In the genomic region with DNA sequence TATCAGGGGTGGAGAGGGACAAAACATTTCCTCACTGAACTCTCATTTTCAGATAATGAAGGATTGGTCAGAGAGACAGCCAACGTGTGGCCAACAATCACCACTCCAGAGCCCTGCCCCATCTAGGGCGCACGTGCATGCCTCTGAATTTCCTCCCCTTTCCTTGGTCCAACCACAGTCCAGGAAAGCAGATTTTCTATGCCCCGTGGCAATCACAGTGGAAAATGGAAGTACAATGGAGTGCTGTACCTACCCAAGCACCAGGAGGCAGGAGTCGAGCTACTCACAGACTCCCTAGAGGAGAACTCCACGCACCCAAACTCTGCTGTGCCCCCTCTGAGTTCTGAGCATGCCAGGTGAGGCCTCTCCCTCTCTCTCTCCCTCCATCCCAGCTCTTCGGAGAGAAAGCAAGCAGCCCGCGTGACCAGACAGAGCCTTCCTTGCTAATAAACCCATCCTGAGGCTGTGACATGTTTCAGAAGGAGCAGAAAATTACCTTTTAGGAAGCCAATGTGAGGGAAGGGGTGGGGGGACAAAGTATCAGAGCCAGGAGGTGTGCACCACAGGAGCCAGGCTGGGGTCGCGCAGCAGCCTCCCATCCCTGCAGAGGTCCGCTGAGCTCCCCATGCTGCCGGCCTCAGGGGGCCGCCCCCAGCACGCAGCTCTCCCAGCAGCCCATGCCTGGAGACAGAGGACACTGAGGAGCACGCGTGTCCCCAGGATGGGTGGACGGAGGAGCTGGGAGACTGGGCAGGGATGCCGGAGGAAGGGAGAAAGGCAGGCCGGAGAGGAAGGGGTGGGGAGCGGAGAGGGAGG, we compare ENCODE assay signal across 15 cellular contexts.
DNase-seq lines count a peak whose midpoint lies in the region; ATAC-seq and TF ChIP-seq lines count a peak whose summit lies in the region.
"Had no signal": no experiment of that assay in that cellular context is flagged by ENCODE, and none has a peak within 500 bp of the region (broad histone marks: within the 10 kb centered on the region; RNA-seq: fewer than 3 reads in every experiment).

No MANE protein-coding gene starts in this region.

- H3K4me3 ChIP-seq in CD4-positive, alpha-beta memory T cell (ENCODE audit: low read length in 2 of 2): no peak overlapping the region
- no peak overlapping the region for H3K4me3 ChIP-seq in IMR-90 (ENCODE audit: insufficient read depth, low read depth, low read length)
- H3K4me3 ChIP-seq: hepatocyte, lung, ovary, SJCRH30 had no signal

- no peak overlapping the region; the same call in 1 of the 2 replicates for H3K14ac ChIP-seq in IMR-90 (replicated peaks; ENCODE audit: low read depth, low read length)

- H3K9me3 Mint-ChIP-seq in CD4-positive, alpha-beta memory T cell: no peaks in the 10 kb centered on the region
- H3K9me3 Mint-ChIP-seq in activated T-helper 1 cell treated with anti-CD3 and anti-CD28 coated beads, Interleukin-12 subunit alpha, Interleukin-12 subunit beta, Interleukin-2, Interleukin-4 antibody, amounts not matched to agents 30 ng/mL and 10 ng/mL and 1 ng/mL, durations not matched to agents 14 hours and 24 hours and 36 hours: no peaks in the 10 kb centered on the region
- H3K9me3 Mint-ChIP-seq in immature natural killer cell: no peaks in the 10 kb centered on the region
- H3K9me3 Mint-ChIP-seq: H9 had no signal

- dilution Hi-C loops in IMR-90 (cut with HindIII; ENCODE audit: low sequenced_read_pairs, unreplicated experiment): no loop called here

- peak overlapping the region; percentile 59 to 98 (median 96) for H3K27ac Mint-ChIP-seq in CD4-positive, alpha-beta memory T cell
- H3K27ac Mint-ChIP-seq in activated T-helper 1 cell treated with anti-CD3 and anti-CD28 coated beads, Interleukin-12 subunit alpha, Interleukin-12 subunit beta, Interleukin-2, Interleukin-4 antibody, amounts not matched to agents 30 ng/mL and 10 ng/mL and 1 ng/mL, durations not matched to agents 14 hours and 24 hours and 36 hours: peak overlapping the region; percentile 99
- H3K27ac Mint-ChIP-seq in immature natural killer cell: peak overlapping the region; percentile 92 to 98 (median 95)
- H3K27ac Mint-ChIP-seq: H9 had no signal

- no peak overlapping the region for H3K4ac ChIP-seq in IMR-90 (ENCODE audit: low read depth, low read length)

- no peaks in the 10 kb centered on the region for H3K27me3 Mint-ChIP-seq in CD4-positive, alpha-beta memory T cell
- peaks cover 3% of the 10 kb centered on the region for H3K27me3 Mint-ChIP-seq in activated T-helper 1 cell treated with anti-CD3 and anti-CD28 coated beads, Interleukin-12 subunit alpha, Interleukin-12 subunit beta, Interleukin-2, Interleukin-4 antibody, amounts not matched to agents 30 ng/mL and 10 ng/mL and 1 ng/mL, durations not matched to agents 14 hours and 24 hours and 36 hours (ENCODE audit: insufficient read depth)
- H3K27me3 Mint-ChIP-seq in immature natural killer cell (ENCODE audit: low read depth in 3 of 3): peaks cover 4 to 10% (median 7%) of the 10 kb centered on the region in 3 donors

- BruUV-seq in IMR-90 (replicated peaks; lab: Mats Ljungman, UMichigan): no TSS peak

- intact Hi-C loops in CD4-positive, alpha-beta memory T cell (cut with micrococcal nuclease): loop anchor here (2.0 to 5.0 kb wide), 2 partner anchors 55 to 103 kb away; a partner anchor contains a TSS
- intact Hi-C loops in IMR-90 (cut with micrococcal nuclease): no loop called here
- intact Hi-C loops in activated T-helper 1 cell treated with anti-CD3 and anti-CD28 coated beads, Interleukin-12 subunit alpha, Interleukin-12 subunit beta, Interleukin-2, Interleukin-4 antibody, amounts not matched to agents 30 ng/mL and 10 ng/mL and 1 ng/mL, durations not matched to agents 14 hours and 24 hours and 36 hours (cut with micrococcal nuclease): loop anchor here (2.0 to 10.0 kb wide), 5 partner anchors 180 to 635 kb away; a partner anchor contains a TSS

- no peak overlapping the region for H3K23ac ChIP-seq in IMR-90 (ENCODE audit: low read depth, low read length)

- 78% methylated on average over 4 of the region's 21 CpGs; no CpG with 5 or more reads in 1 of the 2 experiments for WGBS in IMR-90 (ENCODE audit: extremely low coverage in 2 of 2, insufficient read length in 1 of 2), 2 experiments

- no peak for TF ChIP-seq CTCF in IMR-90 (conservative IDR thresholded peaks at IDR 0.05; ENCODE audit: low read depth, low read length)

- H3K27me3 ChIP-seq in CD4-positive, alpha-beta memory T cell (ENCODE audit: insufficient read depth, low read length): no peaks in the 10 kb centered on the region
- peaks cover 3% of the 10 kb centered on the region; the same call in 1 of the 2 replicates for H3K27me3 ChIP-seq in IMR-90 (ENCODE audit: control insufficient read depth, insufficient read depth, low read length)
- H3K27me3 ChIP-seq: hepatocyte, ovary, SJCRH30 had no signal

- peak overlapping the region; percentile 67 for H2AK9ac ChIP-seq in IMR-90 (replicated peaks; ENCODE audit: low read depth, low read length, poor library complexity)

- in situ Hi-C loops in IMR-90 (cut with MboI; ENCODE audit: low sequenced_read_pairs): no loop called here

- no peaks in the 10 kb centered on the region for H3K9me3 ChIP-seq in CD4-positive, alpha-beta memory T cell (ENCODE audit: control insufficient read depth in 1 of 2, low read length in 2 of 2)
- H3K9me3 ChIP-seq in IMR-90 (ENCODE audit: control insufficient read depth, insufficient read depth, low read length): no peaks in the 10 kb centered on the region
- H3K9me3 ChIP-seq: Caco-2, ovary, SJCRH30 had no signal

- H2BK20ac ChIP-seq in IMR-90 (ENCODE audit: low read depth, low read length): no peak overlapping the region

- POLR2A ChIA-PET in CD4-positive, alpha-beta memory T cell (lab: Charles Lee; ENCODE audit: partially characterized antibody): interaction anchor here (0.8 to 3.5 kb wide), 4 partner anchors 26 to 155 kb away, joined by 3 to 34 read pairs (median 16); a partner anchor contains a TSS
- POLR2A ChIA-PET in IMR-90 (lab: Charles Lee; ENCODE audit: unreplicated experiment): no interaction called here

- H3K36me3 ChIP-seq in CD4-positive, alpha-beta memory T cell (ENCODE audit: insufficient read depth, low read length): no peaks in the 10 kb centered on the region
- peaks cover 2% of the 10 kb centered on the region; the same call in 1 of the 2 replicates for H3K36me3 ChIP-seq in IMR-90 (ENCODE audit: control insufficient read depth, insufficient read depth, low read length)
- H3K36me3 ChIP-seq: ovary, SJCRH30 had no signal

- H2AK5ac ChIP-seq in IMR-90 (ENCODE audit: low read depth, low read length): no peak overlapping the region

- no peak for TF ChIP-seq RAD21 in IMR-90 (IDR thresholded peaks at IDR 0.05; ENCODE audit: low read length)

- H3K4me2 ChIP-seq in IMR-90 (ENCODE audit: low read depth, low read length): no peak overlapping the region
- H3K4me2 ChIP-seq: hepatocyte had no signal

- no peaks in the 10 kb centered on the region for H3K36me3 Mint-ChIP-seq in CD4-positive, alpha-beta memory T cell
- H3K36me3 Mint-ChIP-seq in activated T-helper 1 cell treated with anti-CD3 and anti-CD28 coated beads, Interleukin-12 subunit alpha, Interleukin-12 subunit beta, Interleukin-2, Interleukin-4 antibody, amounts not matched to agents 30 ng/mL and 10 ng/mL and 1 ng/mL, durations not matched to agents 14 hours and 24 hours and 36 hours (ENCODE audit: low read depth): peaks cover 8% of the 10 kb centered on the region
- H3K36me3 Mint-ChIP-seq in immature natural killer cell: no peaks in the 10 kb centered on the region

- peaks cover 16% of the 10 kb centered on the region for H3K9me1 ChIP-seq in IMR-90 (ENCODE audit: insufficient read depth, low read length)

- ATAC-seq in IMR-90 (ENCODE audit: low read depth) (no peak), GM21447 (IDR thresholded peaks at IDR 0.05; ENCODE audit: unreplicated experiment) (no peak), GM19395 (IDR thresholded peaks at IDR 0.05; ENCODE audit: unreplicated experiment) (no peak)

- peak overlapping the region; percentile 60 for H3K27ac ChIP-seq in CD4-positive, alpha-beta memory T cell (ENCODE audit: low read depth, low read length)
- no peak overlapping the region for H3K27ac ChIP-seq in IMR-90 (ENCODE audit: insufficient read depth, low read length)
- H3K27ac ChIP-seq: hepatocyte, SJCRH30 had no signal

- DNase-seq in CD4-positive, alpha-beta memory T cell: no peak
- DNase-seq in IMR-90 (no peak), immature natural killer cell (no peak), H4 (ENCODE audit: low spot score) (no peak)
- DNase-seq in activated T-helper 1 cell treated with anti-CD3 and anti-CD28 coated beads, Interleukin-12 subunit alpha, Interleukin-12 subunit beta, Interleukin-2, Interleukin-4 antibody, amounts not matched to agents 30 ng/mL and 10 ng/mL and 1 ng/mL, durations not matched to agents 14 hours and 24 hours and 36 hours (ENCODE audit: low spot score): no peak
- DNase-seq: aorta, Caco-2, H9, NCI-H82, SJCRH30 had no signal

- peak overlapping the region in 5 of 8 donors; percentile 17 to 93 (median 90) for H3K4me3 Mint-ChIP-seq in CD4-positive, alpha-beta memory T cell
- H3K4me3 Mint-ChIP-seq in activated T-helper 1 cell treated with anti-CD3 and anti-CD28 coated beads, Interleukin-12 subunit alpha, Interleukin-12 subunit beta, Interleukin-2, Interleukin-4 antibody, amounts not matched to agents 30 ng/mL and 10 ng/mL and 1 ng/mL, durations not matched to agents 14 hours and 24 hours and 36 hours: peak overlapping the region; percentile 86
- H3K4me3 Mint-ChIP-seq in immature natural killer cell: peak overlapping the region in 4 of 5 donors; percentile 90 to 98 (median 93)
- H3K4me3 Mint-ChIP-seq: H9 had no signal

- peaks cover 42% of the 10 kb centered on the region for H3K4me1 ChIP-seq in CD4-positive, alpha-beta memory T cell (ENCODE audit: insufficient read depth, low read length)
- peaks cover 6% of the 10 kb centered on the region; the same call in 1 of the 2 replicates for H3K4me1 ChIP-seq in IMR-90 (ENCODE audit: control insufficient read depth, insufficient read depth, low read length)

- peaks cover 8 to 29% of the 10 kb centered on the region in 2 experiments for H3K79me1 ChIP-seq in IMR-90 (ENCODE audit: low read depth in 1 of 2, low read length in 2 of 2)

- H2BK15ac ChIP-seq in IMR-90 (ENCODE audit: low read depth, low read length): no peak overlapping the region

- H2BK5ac ChIP-seq in IMR-90 (ENCODE audit: low read depth, low read length, poor library complexity, severe bottlenecking): no peak overlapping the region

- H2BK120ac ChIP-seq in IMR-90 (ENCODE audit: low read depth, low read length): no peak overlapping the region

- H3K18ac ChIP-seq in IMR-90 (ENCODE audit: low read depth, low read length): no peak overlapping the region

- no peak overlapping the region for H3K56ac ChIP-seq in IMR-90 (ENCODE audit: extremely low read depth, insufficient read depth, low read length)

- H4K5ac ChIP-seq in IMR-90 (ENCODE audit: low read depth, low read length): no peak overlapping the region

- peaks cover 28% of the 10 kb centered on the region for H4K20me1 ChIP-seq in IMR-90 (ENCODE audit: insufficient read depth, low read length)

- H4K91ac ChIP-seq in IMR-90 (ENCODE audit: insufficient read depth, low read depth, low read length): no peak overlapping the region

- H2AFZ ChIP-seq in IMR-90 (replicated peaks; ENCODE audit: low read length, poor library complexity): no peak overlapping the region
- H2AFZ ChIP-seq: hepatocyte had no signal

- no peak overlapping the region for H4K8ac ChIP-seq in IMR-90 (ENCODE audit: low read depth in 2 of 2, low read length in 2 of 2)

- no peak overlapping the region for H3K9ac ChIP-seq in IMR-90 (ENCODE audit: low read depth, low read length)

- CTCF ChIA-PET in CD4-positive, alpha-beta memory T cell (lab: Charles Lee; ENCODE audit: partially characterized antibody): interaction anchor here (0.8 to 3.0 kb wide), 3 partner anchors 29 to 76 kb away, joined by 3 to 22 read pairs (median 18); no protein-coding TSS in a partner anchor
- CTCF ChIA-PET in IMR-90 (lab: Yijun Ruan, JAX): no interaction called here

- H3K4me1 Mint-ChIP-seq in CD4-positive, alpha-beta memory T cell: peaks cover 37 to 46% (median 40%) of the 10 kb centered on the region in 4 donors
- H3K4me1 Mint-ChIP-seq in activated T-helper 1 cell treated with anti-CD3 and anti-CD28 coated beads, Interleukin-12 subunit alpha, Interleukin-12 subunit beta, Interleukin-2, Interleukin-4 antibody, amounts not matched to agents 30 ng/mL and 10 ng/mL and 1 ng/mL, durations not matched to agents 14 hours and 24 hours and 36 hours (ENCODE audit: low read depth): peaks cover 48% of the 10 kb centered on the region
- peaks cover 52 to 58% of the 10 kb centered on the region in 2 donors for H3K4me1 Mint-ChIP-seq in immature natural killer cell

- TF ChIP-seq POLR2A in IMR-90 (IDR thresholded peaks at IDR 0.05; ENCODE audit: low read depth, low read length): no peak
